Comparison of ENCODE assay signal across 18 cellular contexts in genomic region chr3:38026856-38027255, GRCh38. TPM values are rescaled to one million over a fixed set of nuclear protein-coding genes. Genes with fewer than 3 reads are reported as not detected.
"Had no signal": no experiment of that assay in that cellular context is flagged by ENCODE, and none has a peak within 500 bp of the region (broad histone marks: within the 10 kb centered on the region; RNA-seq: fewer than 3 reads in every experiment).

No MANE protein-coding gene starts in this region.

- H3K27ac ChIP-seq: body of pancreas, foreskin keratinocyte had no signal

- H3K9me3 ChIP-seq: body of pancreas had no signal

- H3K9me3 Mint-ChIP-seq: activated CD8-positive, alpha-beta T cell treated with anti-CD3 and anti-CD28 coated beads for 36 hours; activated T-cell treated with anti-CD3 and anti-CD28 coated beads, Interleukin-2, amount 50 U/mL, for 4 hours; stimulated activated memory B cell treated with anti-CD40 and anti-IgM and Interleukin-4, amounts not matched to agents 10 μg/mL and 1 μg/mL and 100 μg/mL, for 72 hours; WTC11 had no signal

- H3K36me3 Mint-ChIP-seq: activated naive CD8-positive, alpha-beta T cell; stimulated activated memory B cell treated with anti-CD40 and anti-IgM and Interleukin-4, amounts not matched to agents 10 μg/mL and 1 μg/mL and 100 μg/mL, for 72 hours; WTC11 had no signal

- H3K27me3 Mint-ChIP-seq: T-helper 17 cell had no signal

- DNase-seq: activated CD4-positive, alpha-beta T cell treated with anti-CD3 and anti-CD28 coated beads for 4 hours; activated CD8-positive, alpha-beta T cell treated with anti-CD3 and anti-CD28 coated beads for 36 hours; activated effector memory CD4-positive, alpha-beta T cell treated with anti-CD3 and anti-CD28 coated beads, Interleukin-2, amount 50 U/mL, for 16 hours; activated T-cell treated with anti-CD3 and anti-CD28 coated beads, Interleukin-2, amount 50 U/mL, for 4 hours; amniotic stem cell; body of pancreas; cerebellar nuclear complex; dorsolateral prefrontal cortex; foreskin keratinocyte; head of caudate nucleus; retina; stimulated activated CD4-positive, alpha-beta T cell treated with anti-CD3 and anti-CD28 coated beads, Interleukin-2, amount 100 ng/mL, for 48 hours; T-helper 17 cell had no signal

- H3K27me3 ChIP-seq: body of pancreas, foreskin keratinocyte had no signal

- H3K4me3 Mint-ChIP-seq: activated CD8-positive, alpha-beta T cell treated with anti-CD3 and anti-CD28 coated beads for 36 hours; activated T-cell treated with anti-CD3 and anti-CD28 coated beads, Interleukin-2, amount 50 U/mL, for 4 hours; stimulated activated memory B cell treated with anti-CD40 and anti-IgM and Interleukin-4, amounts not matched to agents 10 μg/mL and 1 μg/mL and 100 μg/mL, for 72 hours had no signal

- ATAC-seq: activated CD8-positive, alpha-beta T cell treated with anti-CD3 and anti-CD28 coated beads for 36 hours; activated T-cell treated with anti-CD3 and anti-CD28 coated beads, Interleukin-2, amount 50 U/mL, for 4 hours; body of pancreas; foreskin keratinocyte; left colon; stimulated activated memory B cell treated with anti-CD40 and anti-IgM and Interleukin-4, amounts not matched to agents 10 μg/mL and 1 μg/mL and 100 μg/mL, for 72 hours; T-helper 17 cell; WTC11 had no signal

- H3K4me3 ChIP-seq: body of pancreas, dorsolateral prefrontal cortex, lung had no signal

- H3K27ac Mint-ChIP-seq: activated CD8-positive, alpha-beta T cell treated with anti-CD3 and anti-CD28 coated beads for 36 hours; activated naive CD8-positive, alpha-beta T cell; stimulated activated memory B cell treated with anti-CD40 and anti-IgM and Interleukin-4, amounts not matched to agents 10 μg/mL and 1 μg/mL and 100 μg/mL, for 72 hours; WTC11 had no signal

RNA-seq across cellular contexts. Expression of gene DLEC1, which starts 12.2 kb away (rescaled TPM):
- total RNA-seq: foreskin keratinocyte had no signal
